In the genomic region with DNA sequence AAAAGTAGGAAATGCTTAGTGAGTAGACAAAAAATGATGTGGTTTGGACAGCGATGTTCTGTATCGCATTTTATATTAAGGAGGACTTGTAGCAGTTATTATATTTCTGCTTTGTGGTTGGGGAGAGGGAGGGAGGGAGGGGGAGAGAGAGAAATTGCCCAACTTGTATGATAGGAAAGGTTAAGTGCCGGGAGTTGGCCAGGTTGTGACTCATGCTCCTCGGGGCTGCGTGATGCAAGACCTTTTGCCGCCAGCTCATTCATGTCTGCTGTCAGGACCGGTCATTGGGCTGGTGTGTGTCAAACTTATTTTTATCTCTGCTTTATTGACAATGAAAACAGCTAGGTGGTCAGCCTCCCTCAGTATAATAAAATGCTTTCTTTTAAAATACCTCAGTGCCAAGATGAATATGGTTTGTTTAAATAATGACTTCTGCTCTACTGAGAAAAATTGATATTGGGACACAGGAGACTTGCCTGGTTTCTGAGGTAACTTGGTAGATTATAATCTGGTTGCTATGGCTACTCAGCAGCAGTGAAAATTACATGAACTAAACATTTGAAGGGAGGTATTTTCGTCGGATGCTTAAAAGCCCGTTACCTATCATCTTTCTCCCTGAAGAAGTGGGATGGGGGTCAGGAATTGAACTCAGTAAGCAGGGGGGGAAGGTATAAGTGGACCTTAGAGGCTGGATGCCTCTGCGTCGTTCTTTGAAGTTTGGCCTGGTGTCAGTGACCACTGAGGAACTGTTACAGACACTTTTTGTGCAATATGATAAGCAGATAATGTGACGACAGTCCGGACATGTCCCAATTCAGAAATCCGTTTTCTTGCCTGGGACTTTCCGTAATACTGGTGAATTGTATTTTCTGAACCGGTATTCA, we compare ENCODE assay signal across 1 cellular context.
TF ChIP-seq lines count a peak whose summit lies in the region.

No MANE protein-coding gene starts in this region.

TF ChIP-seq in HepG2, 621 proteins besides CTCF, POLR2A, EP300 and RAD21 (continued from another document and continues in another):
- TF ChIP-seq, protein P1, sequence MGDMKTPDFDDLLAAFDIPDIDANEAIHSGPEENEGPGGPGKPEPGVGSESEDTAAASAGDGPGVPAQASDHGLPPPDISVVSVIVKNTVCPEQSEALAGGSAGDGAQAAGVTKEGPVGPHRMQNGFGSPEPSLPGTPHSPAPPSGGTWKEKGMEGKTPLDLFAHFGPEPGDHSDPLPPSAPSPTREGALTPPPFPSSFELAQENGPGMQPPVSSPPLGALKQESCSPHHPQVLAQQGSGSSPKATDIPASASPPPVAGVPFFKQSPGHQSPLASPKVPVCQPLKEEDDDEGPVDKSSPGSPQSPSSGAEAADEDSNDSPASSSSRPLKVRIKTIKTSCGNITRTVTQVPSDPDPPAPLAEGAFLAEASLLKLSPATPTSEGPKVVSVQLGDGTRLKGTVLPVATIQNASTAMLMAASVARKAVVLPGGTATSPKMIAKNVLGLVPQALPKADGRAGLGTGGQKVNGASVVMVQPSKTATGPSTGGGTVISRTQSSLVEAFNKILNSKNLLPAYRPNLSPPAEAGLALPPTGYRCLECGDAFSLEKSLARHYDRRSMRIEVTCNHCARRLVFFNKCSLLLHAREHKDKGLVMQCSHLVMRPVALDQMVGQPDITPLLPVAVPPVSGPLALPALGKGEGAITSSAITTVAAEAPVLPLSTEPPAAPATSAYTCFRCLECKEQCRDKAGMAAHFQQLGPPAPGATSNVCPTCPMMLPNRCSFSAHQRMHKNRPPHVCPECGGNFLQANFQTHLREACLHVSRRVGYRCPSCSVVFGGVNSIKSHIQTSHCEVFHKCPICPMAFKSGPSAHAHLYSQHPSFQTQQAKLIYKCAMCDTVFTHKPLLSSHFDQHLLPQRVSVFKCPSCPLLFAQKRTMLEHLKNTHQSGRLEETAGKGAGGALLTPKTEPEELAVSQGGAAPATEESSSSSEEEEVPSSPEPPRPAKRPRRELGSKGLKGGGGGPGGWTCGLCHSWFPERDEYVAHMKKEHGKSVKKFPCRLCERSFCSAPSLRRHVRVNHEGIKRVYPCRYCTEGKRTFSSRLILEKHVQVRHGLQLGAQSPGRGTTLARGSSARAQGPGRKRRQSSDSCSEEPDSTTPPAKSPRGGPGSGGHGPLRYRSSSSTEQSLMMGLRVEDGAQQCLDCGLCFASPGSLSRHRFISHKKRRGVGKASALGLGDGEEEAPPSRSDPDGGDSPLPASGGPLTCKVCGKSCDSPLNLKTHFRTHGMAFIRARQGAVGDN (CRISPR knock-in tag; IDR thresholded peaks at IDR 0.05) = peak; percentile 53; the same call in 1 of the 2 replicates
- no peak for TF ChIP-seq AGO1 (IDR thresholded peaks at IDR 0.05; ENCODE audit: low read depth, low read length, poor library complexity, severe bottlenecking)
- no peak for TF ChIP-seq SRY (CRISPR knock-in tag; IDR thresholded peaks at IDR 0.05)
- peak; percentile 25; the same call in 1 of the 2 replicates for TF ChIP-seq MIXL1 (CRISPR knock-in tag; IDR thresholded peaks at IDR 0.05)
- no peak for TF ChIP-seq DNMT3B (CRISPR knock-in tag; conservative IDR thresholded peaks at IDR 0.05)
- TF ChIP-seq, protein P2, sequence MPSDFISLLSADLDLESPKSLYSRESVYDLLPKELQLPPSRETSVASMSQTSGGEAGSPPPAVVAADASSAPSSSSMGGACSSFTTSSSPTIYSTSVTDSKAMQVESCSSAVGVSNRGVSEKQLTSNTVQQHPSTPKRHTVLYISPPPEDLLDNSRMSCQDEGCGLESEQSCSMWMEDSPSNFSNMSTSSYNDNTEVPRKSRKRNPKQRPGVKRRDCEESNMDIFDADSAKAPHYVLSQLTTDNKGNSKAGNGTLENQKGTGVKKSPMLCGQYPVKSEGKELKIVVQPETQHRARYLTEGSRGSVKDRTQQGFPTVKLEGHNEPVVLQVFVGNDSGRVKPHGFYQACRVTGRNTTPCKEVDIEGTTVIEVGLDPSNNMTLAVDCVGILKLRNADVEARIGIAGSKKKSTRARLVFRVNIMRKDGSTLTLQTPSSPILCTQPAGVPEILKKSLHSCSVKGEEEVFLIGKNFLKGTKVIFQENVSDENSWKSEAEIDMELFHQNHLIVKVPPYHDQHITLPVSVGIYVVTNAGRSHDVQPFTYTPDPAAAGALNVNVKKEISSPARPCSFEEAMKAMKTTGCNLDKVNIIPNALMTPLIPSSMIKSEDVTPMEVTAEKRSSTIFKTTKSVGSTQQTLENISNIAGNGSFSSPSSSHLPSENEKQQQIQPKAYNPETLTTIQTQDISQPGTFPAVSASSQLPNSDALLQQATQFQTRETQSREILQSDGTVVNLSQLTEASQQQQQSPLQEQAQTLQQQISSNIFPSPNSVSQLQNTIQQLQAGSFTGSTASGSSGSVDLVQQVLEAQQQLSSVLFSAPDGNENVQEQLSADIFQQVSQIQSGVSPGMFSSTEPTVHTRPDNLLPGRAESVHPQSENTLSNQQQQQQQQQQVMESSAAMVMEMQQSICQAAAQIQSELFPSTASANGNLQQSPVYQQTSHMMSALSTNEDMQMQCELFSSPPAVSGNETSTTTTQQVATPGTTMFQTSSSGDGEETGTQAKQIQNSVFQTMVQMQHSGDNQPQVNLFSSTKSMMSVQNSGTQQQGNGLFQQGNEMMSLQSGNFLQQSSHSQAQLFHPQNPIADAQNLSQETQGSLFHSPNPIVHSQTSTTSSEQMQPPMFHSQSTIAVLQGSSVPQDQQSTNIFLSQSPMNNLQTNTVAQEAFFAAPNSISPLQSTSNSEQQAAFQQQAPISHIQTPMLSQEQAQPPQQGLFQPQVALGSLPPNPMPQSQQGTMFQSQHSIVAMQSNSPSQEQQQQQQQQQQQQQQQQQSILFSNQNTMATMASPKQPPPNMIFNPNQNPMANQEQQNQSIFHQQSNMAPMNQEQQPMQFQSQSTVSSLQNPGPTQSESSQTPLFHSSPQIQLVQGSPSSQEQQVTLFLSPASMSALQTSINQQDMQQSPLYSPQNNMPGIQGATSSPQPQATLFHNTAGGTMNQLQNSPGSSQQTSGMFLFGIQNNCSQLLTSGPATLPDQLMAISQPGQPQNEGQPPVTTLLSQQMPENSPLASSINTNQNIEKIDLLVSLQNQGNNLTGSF (CRISPR knock-in tag; IDR thresholded peaks at IDR 0.05) = no peak
- peak; percentile 28; the same call in 1 of the 2 replicates for TF ChIP-seq ZNF670 (CRISPR knock-in tag; IDR thresholded peaks at IDR 0.05; ENCODE audit: borderline replicate concordance)
- TF ChIP-seq HDAC2 (CRISPR knock-in tag; IDR thresholded peaks at IDR 0.05) = no peak
- TF ChIP-seq FOXK1 (CRISPR knock-in tag; IDR thresholded peaks at IDR 0.05; ENCODE audit: borderline replicate concordance, low read depth) = no peak; the same call in 1 of the 2 replicates
- no peak for TF ChIP-seq ZFYVE20 (CRISPR knock-in tag; IDR thresholded peaks at IDR 0.05; ENCODE audit: borderline replicate concordance, low read depth)
- 0 out of 2 replicates have a peak, but pooled peaks have one; percentile 7 for TF ChIP-seq ZKSCAN8 (CRISPR knock-in tag; IDR thresholded peaks at IDR 0.05; ENCODE audit: borderline replicate concordance)
- no peak for TF ChIP-seq ZNF33A (CRISPR knock-in tag; IDR thresholded peaks at IDR 0.05; ENCODE audit: borderline replicate concordance)
- TF ChIP-seq SALL1 (CRISPR knock-in tag; IDR thresholded peaks at IDR 0.05) = peak; percentile 96
- TF ChIP-seq TAF1 (CRISPR knock-in tag; IDR thresholded peaks at IDR 0.05) = no peak
- peak; percentile 42; the same call in 1 of the 2 replicates for TF ChIP-seq KDM2A (CRISPR knock-in tag; IDR thresholded peaks at IDR 0.05; ENCODE audit: borderline replicate concordance, low read depth)
- TF ChIP-seq ZBTB21 (CRISPR knock-in tag; IDR thresholded peaks at IDR 0.05) = 0 out of 2 replicates have a peak, but pooled peaks have one; percentile 61
- TF ChIP-seq NFE2 (CRISPR knock-in tag; IDR thresholded peaks at IDR 0.05) = no peak
- TF ChIP-seq ZNF788 (CRISPR knock-in tag; IDR thresholded peaks at IDR 0.05; ENCODE audit: borderline replicate concordance) = peak; percentile 12; the same call in 1 of the 2 replicates
- peak; percentile 67 for TF ChIP-seq TEAD3 (CRISPR knock-in tag; optimal IDR thresholded peaks at IDR 0.05; ENCODE audit: borderline replicate concordance)
- TF ChIP-seq ZBTB7B (CRISPR knock-in tag; IDR thresholded peaks at IDR 0.05) = 0 out of 2 replicates have a peak, but pooled peaks have one; percentile 19
- TF ChIP-seq ZNF264 (CRISPR knock-in tag; IDR thresholded peaks at IDR 0.05) = no peak
- no peak for TF ChIP-seq AKAP8 (CRISPR knock-in tag; IDR thresholded peaks at IDR 0.05)
- TF ChIP-seq NCOA2 (CRISPR knock-in tag; IDR thresholded peaks at IDR 0.05) = peak; percentile 79
- TF ChIP-seq ZNF558 (CRISPR knock-in tag; IDR thresholded peaks at IDR 0.05; ENCODE audit: borderline replicate concordance) = 0 out of 2 replicates have a peak, but pooled peaks have one; percentile 20
- TF ChIP-seq CEBPG (CRISPR knock-in tag; IDR thresholded peaks at IDR 0.05) = peak; percentile 97
- TF ChIP-seq, protein P3, sequence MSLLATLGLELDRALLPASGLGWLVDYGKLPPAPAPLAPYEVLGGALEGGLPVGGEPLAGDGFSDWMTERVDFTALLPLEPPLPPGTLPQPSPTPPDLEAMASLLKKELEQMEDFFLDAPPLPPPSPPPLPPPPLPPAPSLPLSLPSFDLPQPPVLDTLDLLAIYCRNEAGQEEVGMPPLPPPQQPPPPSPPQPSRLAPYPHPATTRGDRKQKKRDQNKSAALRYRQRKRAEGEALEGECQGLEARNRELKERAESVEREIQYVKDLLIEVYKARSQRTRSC (CRISPR knock-in tag; IDR thresholded peaks at IDR 0.05; ENCODE audit: low read depth) = no peak
- TF ChIP-seq FOXO1 (CRISPR knock-in tag; IDR thresholded peaks at IDR 0.05) = peak; percentile 57; the same call in 1 of the 2 replicates
- 0 out of 2 replicates have a peak, but pooled peaks have one; percentile 20 for TF ChIP-seq ZNF232 (CRISPR knock-in tag; IDR thresholded peaks at IDR 0.05; ENCODE audit: borderline replicate concordance)
- TF ChIP-seq, protein P4, sequence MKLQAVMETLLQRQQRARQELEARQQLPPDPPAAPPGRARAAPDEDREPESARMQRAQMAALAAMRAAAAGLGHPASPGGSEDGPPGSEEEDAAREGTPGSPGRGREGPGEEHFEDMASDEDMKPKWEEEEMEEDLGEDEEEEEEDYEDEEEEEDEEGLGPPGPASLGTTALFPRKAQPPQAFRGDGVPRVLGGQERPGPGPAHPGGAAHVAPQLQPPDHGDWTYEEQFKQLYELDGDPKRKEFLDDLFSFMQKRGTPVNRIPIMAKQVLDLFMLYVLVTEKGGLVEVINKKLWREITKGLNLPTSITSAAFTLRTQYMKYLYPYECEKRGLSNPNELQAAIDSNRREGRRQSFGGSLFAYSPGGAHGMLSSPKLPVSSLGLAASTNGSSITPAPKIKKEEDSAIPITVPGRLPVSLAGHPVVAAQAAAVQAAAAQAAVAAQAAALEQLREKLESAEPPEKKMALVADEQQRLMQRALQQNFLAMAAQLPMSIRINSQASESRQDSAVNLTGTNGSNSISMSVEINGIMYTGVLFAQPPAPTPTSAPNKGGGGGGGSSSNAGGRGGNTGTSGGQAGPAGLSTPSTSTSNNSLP (IDR thresholded peaks at IDR 0.05; ENCODE audit: low read depth, low read length) = peak; percentile 73
- TF ChIP-seq SETDB1 (CRISPR knock-in tag; IDR thresholded peaks at IDR 0.05; ENCODE audit: borderline replicate concordance) = no peak
- peak; percentile 61 for TF ChIP-seq SKI (IDR thresholded peaks at IDR 0.05; ENCODE audit: partially characterized antibody)
- TF ChIP-seq, protein P5, sequence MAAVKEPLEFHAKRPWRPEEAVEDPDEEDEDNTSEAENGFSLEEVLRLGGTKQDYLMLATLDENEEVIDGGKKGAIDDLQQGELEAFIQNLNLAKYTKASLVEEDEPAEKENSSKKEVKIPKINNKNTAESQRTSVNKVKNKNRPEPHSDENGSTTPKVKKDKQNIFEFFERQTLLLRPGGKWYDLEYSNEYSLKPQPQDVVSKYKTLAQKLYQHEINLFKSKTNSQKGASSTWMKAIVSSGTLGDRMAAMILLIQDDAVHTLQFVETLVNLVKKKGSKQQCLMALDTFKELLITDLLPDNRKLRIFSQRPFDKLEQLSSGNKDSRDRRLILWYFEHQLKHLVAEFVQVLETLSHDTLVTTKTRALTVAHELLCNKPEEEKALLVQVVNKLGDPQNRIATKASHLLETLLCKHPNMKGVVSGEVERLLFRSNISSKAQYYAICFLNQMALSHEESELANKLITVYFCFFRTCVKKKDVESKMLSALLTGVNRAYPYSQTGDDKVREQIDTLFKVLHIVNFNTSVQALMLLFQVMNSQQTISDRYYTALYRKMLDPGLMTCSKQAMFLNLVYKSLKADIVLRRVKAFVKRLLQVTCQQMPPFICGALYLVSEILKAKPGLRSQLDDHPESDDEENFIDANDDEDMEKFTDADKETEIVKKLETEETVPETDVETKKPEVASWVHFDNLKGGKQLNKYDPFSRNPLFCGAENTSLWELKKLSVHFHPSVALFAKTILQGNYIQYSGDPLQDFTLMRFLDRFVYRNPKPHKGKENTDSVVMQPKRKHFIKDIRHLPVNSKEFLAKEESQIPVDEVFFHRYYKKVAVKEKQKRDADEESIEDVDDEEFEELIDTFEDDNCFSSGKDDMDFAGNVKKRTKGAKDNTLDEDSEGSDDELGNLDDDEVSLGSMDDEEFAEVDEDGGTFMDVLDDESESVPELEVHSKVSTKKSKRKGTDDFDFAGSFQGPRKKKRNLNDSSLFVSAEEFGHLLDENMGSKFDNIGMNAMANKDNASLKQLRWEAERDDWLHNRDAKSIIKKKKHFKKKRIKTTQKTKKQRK (IDR thresholded peaks at IDR 0.05; ENCODE audit: low read length) = no peak
- TF ChIP-seq, protein P6, sequence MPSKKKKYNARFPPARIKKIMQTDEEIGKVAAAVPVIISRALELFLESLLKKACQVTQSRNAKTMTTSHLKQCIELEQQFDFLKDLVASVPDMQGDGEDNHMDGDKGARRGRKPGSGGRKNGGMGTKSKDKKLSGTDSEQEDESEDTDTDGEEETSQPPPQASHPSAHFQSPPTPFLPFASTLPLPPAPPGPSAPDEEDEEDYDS (CRISPR knock-in tag; IDR thresholded peaks at IDR 0.05) = peak; percentile 10; the same call in 1 of the 2 replicates
- no peak for TF ChIP-seq ZNF747 (CRISPR knock-in tag; IDR thresholded peaks at IDR 0.05; ENCODE audit: borderline replicate concordance)
- TF ChIP-seq ISL2 (CRISPR knock-in tag; IDR thresholded peaks at IDR 0.05) = peak; percentile 74; the same call in 1 of the 2 replicates
- peak in 1 of 2 experiments; percentile 48; a peak in 3 of 4 replicates for TF ChIP-seq NR2F1 (CRISPR knock-in tag; IDR thresholded peaks at IDR 0.05)
- no peak for TF ChIP-seq GZF1 (CRISPR knock-in tag; IDR thresholded peaks at IDR 0.05)
- no peak for TF ChIP-seq CAMTA2 (CRISPR knock-in tag; IDR thresholded peaks at IDR 0.05; ENCODE audit: borderline replicate concordance)
- peak; percentile 65; the same call in 1 of the 2 replicates for TF ChIP-seq TFDP1 (CRISPR knock-in tag; IDR thresholded peaks at IDR 0.05; ENCODE audit: borderline replicate concordance)
- TF ChIP-seq MXD1 (CRISPR knock-in tag; IDR thresholded peaks at IDR 0.05) = no peak
